ENCODE assay signal across 1 cellular context in the genomic region with DNA sequence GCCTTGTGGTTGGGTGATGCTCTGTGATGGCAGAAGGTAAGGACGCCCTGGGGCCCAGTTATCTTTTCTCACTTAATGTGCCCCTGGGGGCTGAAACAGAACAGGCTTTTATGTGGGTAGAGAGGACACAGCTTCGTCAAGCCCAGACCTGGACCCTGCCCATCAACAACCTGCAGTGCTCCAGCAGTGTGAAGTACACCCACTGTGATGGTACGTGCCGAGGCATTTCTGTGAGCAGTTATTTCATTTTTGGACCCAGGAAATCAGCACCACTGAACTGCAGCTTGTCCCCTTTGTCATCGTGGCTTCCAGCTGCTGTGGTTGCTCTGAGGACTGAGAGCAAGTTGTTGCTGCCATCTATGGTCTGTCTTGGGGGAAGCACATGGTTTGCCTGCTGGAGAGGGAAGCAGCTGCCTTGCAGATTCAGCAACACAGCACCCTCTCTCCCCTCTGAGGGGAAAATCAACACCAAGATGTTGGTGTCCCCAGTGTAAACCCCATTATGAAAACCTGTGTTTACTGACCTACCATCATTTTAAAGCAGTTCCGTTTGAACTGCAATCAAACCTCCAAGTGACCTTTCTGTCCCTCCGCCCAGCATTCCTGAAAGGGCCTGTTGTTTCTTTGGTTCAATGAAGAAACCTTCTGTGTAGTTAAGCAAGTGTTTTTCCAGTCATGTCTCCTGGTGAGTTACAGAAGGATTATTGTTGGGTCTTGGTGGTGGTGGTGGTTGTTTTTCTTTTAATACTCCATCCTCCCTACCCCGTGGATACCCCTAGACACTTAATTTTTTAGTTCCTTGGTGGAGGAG.
TF ChIP-seq lines count a peak whose summit lies in the region.

No MANE protein-coding gene starts in this region.

TF ChIP-seq in HepG2, 621 proteins besides CTCF, POLR2A, EP300 and RAD21 (continued from another document and continues in another):
- TF ChIP-seq, protein P1, sequence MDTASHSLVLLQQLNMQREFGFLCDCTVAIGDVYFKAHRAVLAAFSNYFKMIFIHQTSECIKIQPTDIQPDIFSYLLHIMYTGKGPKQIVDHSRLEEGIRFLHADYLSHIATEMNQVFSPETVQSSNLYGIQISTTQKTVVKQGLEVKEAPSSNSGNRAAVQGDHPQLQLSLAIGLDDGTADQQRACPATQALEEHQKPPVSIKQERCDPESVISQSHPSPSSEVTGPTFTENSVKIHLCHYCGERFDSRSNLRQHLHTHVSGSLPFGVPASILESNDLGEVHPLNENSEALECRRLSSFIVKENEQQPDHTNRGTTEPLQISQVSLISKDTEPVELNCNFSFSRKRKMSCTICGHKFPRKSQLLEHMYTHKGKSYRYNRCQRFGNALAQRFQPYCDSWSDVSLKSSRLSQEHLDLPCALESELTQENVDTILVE (CRISPR knock-in tag; IDR thresholded peaks at IDR 0.05), result peak; percentile 70
- TF ChIP-seq NR3C1 (CRISPR knock-in tag; IDR thresholded peaks at IDR 0.05), result no peak
- TF ChIP-seq, protein P2, sequence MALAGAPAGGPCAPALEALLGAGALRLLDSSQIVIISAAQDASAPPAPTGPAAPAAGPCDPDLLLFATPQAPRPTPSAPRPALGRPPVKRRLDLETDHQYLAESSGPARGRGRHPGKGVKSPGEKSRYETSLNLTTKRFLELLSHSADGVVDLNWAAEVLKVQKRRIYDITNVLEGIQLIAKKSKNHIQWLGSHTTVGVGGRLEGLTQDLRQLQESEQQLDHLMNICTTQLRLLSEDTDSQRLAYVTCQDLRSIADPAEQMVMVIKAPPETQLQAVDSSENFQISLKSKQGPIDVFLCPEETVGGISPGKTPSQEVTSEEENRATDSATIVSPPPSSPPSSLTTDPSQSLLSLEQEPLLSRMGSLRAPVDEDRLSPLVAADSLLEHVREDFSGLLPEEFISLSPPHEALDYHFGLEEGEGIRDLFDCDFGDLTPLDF (CRISPR knock-in tag; IDR thresholded peaks at IDR 0.05), result no peak
- TF ChIP-seq ZFYVE20 (CRISPR knock-in tag; IDR thresholded peaks at IDR 0.05; ENCODE audit: borderline replicate concordance, low read depth), result no peak
- TF ChIP-seq MATR3 (CRISPR knock-in tag; IDR thresholded peaks at IDR 0.05), result no peak
- TF ChIP-seq SMAD3 (CRISPR knock-in tag; IDR thresholded peaks at IDR 0.05), result no peak
- peak; percentile 91 for TF ChIP-seq ELF3 (CRISPR knock-in tag; IDR thresholded peaks at IDR 0.05)
- no peak for TF ChIP-seq SMARCE1 (IDR thresholded peaks at IDR 0.05; ENCODE audit: borderline replicate concordance)
- TF ChIP-seq, protein P3, sequence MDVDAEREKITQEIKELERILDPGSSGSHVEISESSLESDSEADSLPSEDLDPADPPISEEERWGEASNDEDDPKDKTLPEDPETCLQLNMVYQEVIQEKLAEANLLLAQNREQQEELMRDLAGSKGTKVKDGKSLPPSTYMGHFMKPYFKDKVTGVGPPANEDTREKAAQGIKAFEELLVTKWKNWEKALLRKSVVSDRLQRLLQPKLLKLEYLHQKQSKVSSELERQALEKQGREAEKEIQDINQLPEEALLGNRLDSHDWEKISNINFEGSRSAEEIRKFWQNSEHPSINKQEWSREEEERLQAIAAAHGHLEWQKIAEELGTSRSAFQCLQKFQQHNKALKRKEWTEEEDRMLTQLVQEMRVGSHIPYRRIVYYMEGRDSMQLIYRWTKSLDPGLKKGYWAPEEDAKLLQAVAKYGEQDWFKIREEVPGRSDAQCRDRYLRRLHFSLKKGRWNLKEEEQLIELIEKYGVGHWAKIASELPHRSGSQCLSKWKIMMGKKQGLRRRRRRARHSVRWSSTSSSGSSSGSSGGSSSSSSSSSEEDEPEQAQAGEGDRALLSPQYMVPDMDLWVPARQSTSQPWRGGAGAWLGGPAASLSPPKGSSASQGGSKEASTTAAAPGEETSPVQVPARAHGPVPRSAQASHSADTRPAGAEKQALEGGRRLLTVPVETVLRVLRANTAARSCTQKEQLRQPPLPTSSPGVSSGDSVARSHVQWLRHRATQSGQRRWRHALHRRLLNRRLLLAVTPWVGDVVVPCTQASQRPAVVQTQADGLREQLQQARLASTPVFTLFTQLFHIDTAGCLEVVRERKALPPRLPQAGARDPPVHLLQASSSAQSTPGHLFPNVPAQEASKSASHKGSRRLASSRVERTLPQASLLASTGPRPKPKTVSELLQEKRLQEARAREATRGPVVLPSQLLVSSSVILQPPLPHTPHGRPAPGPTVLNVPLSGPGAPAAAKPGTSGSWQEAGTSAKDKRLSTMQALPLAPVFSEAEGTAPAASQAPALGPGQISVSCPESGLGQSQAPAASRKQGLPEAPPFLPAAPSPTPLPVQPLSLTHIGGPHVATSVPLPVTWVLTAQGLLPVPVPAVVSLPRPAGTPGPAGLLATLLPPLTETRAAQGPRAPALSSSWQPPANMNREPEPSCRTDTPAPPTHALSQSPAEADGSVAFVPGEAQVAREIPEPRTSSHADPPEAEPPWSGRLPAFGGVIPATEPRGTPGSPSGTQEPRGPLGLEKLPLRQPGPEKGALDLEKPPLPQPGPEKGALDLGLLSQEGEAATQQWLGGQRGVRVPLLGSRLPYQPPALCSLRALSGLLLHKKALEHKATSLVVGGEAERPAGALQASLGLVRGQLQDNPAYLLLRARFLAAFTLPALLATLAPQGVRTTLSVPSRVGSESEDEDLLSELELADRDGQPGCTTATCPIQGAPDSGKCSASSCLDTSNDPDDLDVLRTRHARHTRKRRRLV (CRISPR knock-in tag; IDR thresholded peaks at IDR 0.05), result no peak
- TF ChIP-seq, protein P4, sequence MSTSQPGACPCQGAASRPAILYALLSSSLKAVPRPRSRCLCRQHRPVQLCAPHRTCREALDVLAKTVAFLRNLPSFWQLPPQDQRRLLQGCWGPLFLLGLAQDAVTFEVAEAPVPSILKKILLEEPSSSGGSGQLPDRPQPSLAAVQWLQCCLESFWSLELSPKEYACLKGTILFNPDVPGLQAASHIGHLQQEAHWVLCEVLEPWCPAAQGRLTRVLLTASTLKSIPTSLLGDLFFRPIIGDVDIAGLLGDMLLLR (CRISPR knock-in tag; IDR thresholded peaks at IDR 0.05), result peak; percentile 37
- TF ChIP-seq ESRRA (CRISPR knock-in tag; IDR thresholded peaks at IDR 0.05; ENCODE audit: low read depth), result peak; percentile 94
- TF ChIP-seq, protein P5, sequence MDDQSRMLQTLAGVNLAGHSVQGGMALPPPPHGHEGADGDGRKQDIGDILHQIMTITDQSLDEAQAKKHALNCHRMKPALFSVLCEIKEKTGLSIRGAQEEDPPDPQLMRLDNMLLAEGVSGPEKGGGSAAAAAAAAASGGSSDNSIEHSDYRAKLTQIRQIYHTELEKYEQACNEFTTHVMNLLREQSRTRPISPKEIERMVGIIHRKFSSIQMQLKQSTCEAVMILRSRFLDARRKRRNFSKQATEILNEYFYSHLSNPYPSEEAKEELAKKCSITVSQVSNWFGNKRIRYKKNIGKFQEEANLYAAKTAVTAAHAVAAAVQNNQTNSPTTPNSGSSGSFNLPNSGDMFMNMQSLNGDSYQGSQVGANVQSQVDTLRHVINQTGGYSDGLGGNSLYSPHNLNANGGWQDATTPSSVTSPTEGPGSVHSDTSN (CRISPR knock-in tag; IDR thresholded peaks at IDR 0.05; ENCODE audit: borderline replicate concordance), result no peak
- TF ChIP-seq, protein P6, sequence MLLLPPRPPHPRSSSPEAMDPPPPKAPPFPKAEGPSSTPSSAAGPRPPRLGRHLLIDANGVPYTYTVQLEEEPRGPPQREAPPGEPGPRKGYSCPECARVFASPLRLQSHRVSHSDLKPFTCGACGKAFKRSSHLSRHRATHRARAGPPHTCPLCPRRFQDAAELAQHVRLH (CRISPR knock-in tag; IDR thresholded peaks at IDR 0.05; ENCODE audit: borderline replicate concordance, low read depth), result peak; percentile 82; the same call in 1 of the 2 replicates
- TF ChIP-seq FOSL2 (CRISPR knock-in tag; IDR thresholded peaks at IDR 0.05), result peak; percentile 84
- peak; percentile 87 for TF ChIP-seq HDAC1 (CRISPR knock-in tag; IDR thresholded peaks at IDR 0.05)
- TF ChIP-seq, protein P7, sequence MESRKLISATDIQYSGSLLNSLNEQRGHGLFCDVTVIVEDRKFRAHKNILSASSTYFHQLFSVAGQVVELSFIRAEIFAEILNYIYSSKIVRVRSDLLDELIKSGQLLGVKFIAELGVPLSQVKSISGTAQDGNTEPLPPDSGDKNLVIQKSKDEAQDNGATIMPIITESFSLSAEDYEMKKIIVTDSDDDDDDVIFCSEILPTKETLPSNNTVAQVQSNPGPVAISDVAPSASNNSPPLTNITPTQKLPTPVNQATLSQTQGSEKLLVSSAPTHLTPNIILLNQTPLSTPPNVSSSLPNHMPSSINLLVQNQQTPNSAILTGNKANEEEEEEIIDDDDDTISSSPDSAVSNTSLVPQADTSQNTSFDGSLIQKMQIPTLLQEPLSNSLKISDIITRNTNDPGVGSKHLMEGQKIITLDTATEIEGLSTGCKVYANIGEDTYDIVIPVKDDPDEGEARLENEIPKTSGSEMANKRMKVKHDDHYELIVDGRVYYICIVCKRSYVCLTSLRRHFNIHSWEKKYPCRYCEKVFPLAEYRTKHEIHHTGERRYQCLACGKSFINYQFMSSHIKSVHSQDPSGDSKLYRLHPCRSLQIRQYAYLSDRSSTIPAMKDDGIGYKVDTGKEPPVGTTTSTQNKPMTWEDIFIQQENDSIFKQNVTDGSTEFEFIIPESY (CRISPR knock-in tag; IDR thresholded peaks at IDR 0.05), result peak; percentile 55; the same call in 1 of the 2 replicates
- no peak for TF ChIP-seq GABPA (IDR thresholded peaks at IDR 0.05; ENCODE audit: low read depth, low read length)
- peak; percentile 66 for TF ChIP-seq GABPA (CRISPR knock-in tag; IDR thresholded peaks at IDR 0.05; ENCODE audit: low read depth)
- peak; percentile 89 for TF ChIP-seq ZNF350 (CRISPR knock-in tag; IDR thresholded peaks at IDR 0.05; ENCODE audit: borderline replicate concordance, low read depth)
- TF ChIP-seq WIZ (CRISPR knock-in tag; IDR thresholded peaks at IDR 0.05), result no peak
- 0 out of 2 replicates have a peak, but pooled peaks have one; percentile 49 for TF ChIP-seq ZNF225 (CRISPR knock-in tag; IDR thresholded peaks at IDR 0.05)
- no peak; the same call in 1 of the 2 replicates for TF ChIP-seq ZC3H4 (CRISPR knock-in tag; IDR thresholded peaks at IDR 0.05; ENCODE audit: borderline replicate concordance)
- TF ChIP-seq PCBP1 (IDR thresholded peaks at IDR 0.05; ENCODE audit: borderline replicate concordance, low read depth, low read length), result no peak
- TF ChIP-seq STAG1 (CRISPR knock-in tag; IDR thresholded peaks at IDR 0.05), result peak; percentile 90
- no peak for TF ChIP-seq XBP1 (CRISPR knock-in tag; IDR thresholded peaks at IDR 0.05)
- TF ChIP-seq ZNF317 (CRISPR knock-in tag; IDR thresholded peaks at IDR 0.05), result 0 out of 2 replicates have a peak, but pooled peaks have one; percentile 43
- TF ChIP-seq, protein P8, sequence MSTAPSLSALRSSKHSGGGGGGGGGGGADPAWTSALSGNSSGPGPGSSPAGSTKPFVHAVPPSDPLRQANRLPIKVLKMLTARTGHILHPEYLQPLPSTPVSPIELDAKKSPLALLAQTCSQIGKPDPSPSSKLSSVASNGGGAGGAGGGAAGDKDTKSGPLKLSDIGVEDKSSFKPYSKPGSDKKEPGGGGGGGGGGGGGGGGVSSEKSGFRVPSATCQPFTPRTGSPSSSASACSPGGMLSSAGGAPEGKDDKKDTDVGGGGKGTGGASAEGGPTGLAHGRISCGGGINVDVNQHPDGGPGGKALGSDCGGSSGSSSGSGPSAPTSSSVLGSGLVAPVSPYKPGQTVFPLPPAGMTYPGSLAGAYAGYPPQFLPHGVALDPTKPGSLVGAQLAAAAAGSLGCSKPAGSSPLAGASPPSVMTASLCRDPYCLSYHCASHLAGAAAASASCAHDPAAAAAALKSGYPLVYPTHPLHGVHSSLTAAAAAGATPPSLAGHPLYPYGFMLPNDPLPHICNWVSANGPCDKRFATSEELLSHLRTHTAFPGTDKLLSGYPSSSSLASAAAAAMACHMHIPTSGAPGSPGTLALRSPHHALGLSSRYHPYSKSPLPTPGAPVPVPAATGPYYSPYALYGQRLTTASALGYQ (CRISPR knock-in tag; IDR thresholded peaks at IDR 0.05), result peak; percentile 98
- peak; percentile 74; the same call in 1 of the 2 replicates for TF ChIP-seq YEATS4 (CRISPR knock-in tag; IDR thresholded peaks at IDR 0.05; ENCODE audit: borderline replicate concordance)
- TF ChIP-seq JDP2 (CRISPR knock-in tag; IDR thresholded peaks at IDR 0.05; ENCODE audit: borderline replicate concordance), result no peak; the same call in 1 of the 2 replicates
- peak; percentile 88 for TF ChIP-seq MXD4 (CRISPR knock-in tag; IDR thresholded peaks at IDR 0.05)
- peak; percentile 93 for TF ChIP-seq HMG20A (CRISPR knock-in tag; IDR thresholded peaks at IDR 0.05; ENCODE audit: borderline replicate concordance)
- TF ChIP-seq, protein P9, sequence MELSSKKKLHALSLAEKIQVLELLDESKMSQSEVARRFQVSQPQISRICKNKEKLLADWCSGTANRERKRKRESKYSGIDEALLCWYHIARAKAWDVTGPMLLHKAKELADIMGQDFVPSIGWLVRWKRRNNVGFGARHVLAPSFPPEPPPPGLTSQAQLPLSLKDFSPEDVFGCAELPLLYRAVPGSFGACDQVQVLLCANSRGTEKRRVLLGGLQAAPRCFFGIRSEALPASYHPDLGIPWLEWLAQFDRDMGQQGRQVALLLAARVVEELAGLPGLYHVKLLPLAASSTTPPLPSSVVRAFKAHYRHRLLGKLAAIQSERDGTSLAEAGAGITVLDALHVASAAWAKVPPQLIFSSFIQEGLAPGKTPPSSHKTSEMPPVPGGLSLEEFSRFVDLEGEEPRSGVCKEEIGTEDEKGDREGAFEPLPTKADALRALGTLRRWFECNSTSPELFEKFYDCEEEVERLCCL (CRISPR knock-in tag; IDR thresholded peaks at IDR 0.05; ENCODE audit: borderline replicate concordance), result no peak
- peak; percentile 21; the same call in 1 of the 2 replicates for TF ChIP-seq THYN1 (CRISPR knock-in tag; IDR thresholded peaks at IDR 0.05; ENCODE audit: borderline replicate concordance, low read depth)
- TF ChIP-seq, protein P10, sequence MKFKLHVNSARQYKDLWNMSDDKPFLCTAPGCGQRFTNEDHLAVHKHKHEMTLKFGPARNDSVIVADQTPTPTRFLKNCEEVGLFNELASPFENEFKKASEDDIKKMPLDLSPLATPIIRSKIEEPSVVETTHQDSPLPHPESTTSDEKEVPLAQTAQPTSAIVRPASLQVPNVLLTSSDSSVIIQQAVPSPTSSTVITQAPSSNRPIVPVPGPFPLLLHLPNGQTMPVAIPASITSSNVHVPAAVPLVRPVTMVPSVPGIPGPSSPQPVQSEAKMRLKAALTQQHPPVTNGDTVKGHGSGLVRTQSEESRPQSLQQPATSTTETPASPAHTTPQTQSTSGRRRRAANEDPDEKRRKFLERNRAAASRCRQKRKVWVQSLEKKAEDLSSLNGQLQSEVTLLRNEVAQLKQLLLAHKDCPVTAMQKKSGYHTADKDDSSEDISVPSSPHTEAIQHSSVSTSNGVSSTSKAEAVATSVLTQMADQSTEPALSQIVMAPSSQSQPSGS (CRISPR knock-in tag; IDR thresholded peaks at IDR 0.05), result peak; percentile 88; the same call in 1 of the 2 replicates
- peak; percentile 35; the same call in 1 of the 2 replicates for TF ChIP-seq NFYC (CRISPR knock-in tag; IDR thresholded peaks at IDR 0.05)
- peak; percentile 35; the same call in 1 of the 2 replicates for TF ChIP-seq ZNF652 (CRISPR knock-in tag; IDR thresholded peaks at IDR 0.05; ENCODE audit: borderline replicate concordance, low read depth)
- no peak for TF ChIP-seq ZNF674 (CRISPR knock-in tag; IDR thresholded peaks at IDR 0.05; ENCODE audit: low read depth)
- peak; percentile 81 for TF ChIP-seq MIXL1 (CRISPR knock-in tag; IDR thresholded peaks at IDR 0.05)
